ENCODE assay signal across 7 cellular contexts in genomic region chr10:68989317-68989990, GRCh38. TPM values are rescaled to one million over a fixed set of nuclear protein-coding genes. Genes with fewer than 3 reads are reported as not detected.
DNase-seq lines count a peak whose midpoint lies in the region; ATAC-seq lines count a peak whose summit lies in the region.

No MANE protein-coding gene starts in this region.

- H3K4me3 ChIP-seq in SJSA1, result peak overlapping the region; percentile 77
- peak overlapping the region; percentile 90 for H3K4me3 ChIP-seq in trophoblast cell (ENCODE audit: low read depth, low read length)

- peak; percentile 3 for ATAC-seq in GM21528 (IDR thresholded peaks at IDR 0.05; ENCODE audit: low FRiP score, unreplicated experiment)
- no peak for ATAC-seq in HG02678 (IDR thresholded peaks at IDR 0.05; ENCODE audit: unreplicated experiment)
- no peak for ATAC-seq in GM18502 (IDR thresholded peaks at IDR 0.05; ENCODE audit: poor library complexity, unreplicated experiment)
- ATAC-seq in HG03280 (IDR thresholded peaks at IDR 0.05; ENCODE audit: unreplicated experiment), result no peak

- peak overlapping the region; percentile 63 for H3K18ac ChIP-seq in trophoblast cell (ENCODE audit: low read length)

- peak overlapping the region; percentile 95 for H3K4ac ChIP-seq in trophoblast cell (ENCODE audit: low read depth, low read length)

- peaks cover 3% of the 10 kb centered on the region for H3K79me2 ChIP-seq in trophoblast cell (ENCODE audit: control insufficient read depth, insufficient read depth, low read length, poor library complexity)

- H3K4me1 ChIP-seq in SJSA1 (replicated peaks), result peaks cover 18% of the 10 kb centered on the region
- H3K4me1 ChIP-seq in trophoblast cell (ENCODE audit: control insufficient read depth in 1 of 2, insufficient read depth in 2 of 2, low read length in 2 of 2), result peaks cover 0 to 4% of the 10 kb centered on the region in 2 experiments

- DNase-seq in SJSA1 (ENCODE audit: low read depth in 1 of 2, low spot score in 2 of 2) (no peak), fibroblast of peridontal ligament (ENCODE audit: extremely low read depth) (peak; percentile 20), trophoblast cell (no peak)

- peak overlapping the region; percentile 74 for H2AK5ac ChIP-seq in trophoblast cell (ENCODE audit: low read length)

- H2BK120ac ChIP-seq in trophoblast cell (ENCODE audit: insufficient read depth, low read length, poor library complexity), result peak overlapping the region; percentile 10

- H4K12ac ChIP-seq in trophoblast cell (ENCODE audit: low read depth, low read length), result peak overlapping the region; percentile 85

- peak overlapping the region; percentile 92 for H3K4me2 ChIP-seq in trophoblast cell (ENCODE audit: low read length)

- H3K23ac ChIP-seq in trophoblast cell (ENCODE audit: low read length), result no peak overlapping the region

- no CpG with 5 or more reads among the region's 22 CpGs for WGBS in trophoblast cell (ENCODE audit: extremely low coverage, insufficient coverage, insufficient read length)

- H2BK5ac ChIP-seq in trophoblast cell (ENCODE audit: low read depth, low read length, poor library complexity), result peak overlapping the region; percentile 38

- peak overlapping the region; percentile 65 for H2AFZ ChIP-seq in trophoblast cell (ENCODE audit: insufficient read depth, low read length, poor library complexity)

- peak overlapping the region; percentile 41 for H3K14ac ChIP-seq in trophoblast cell (ENCODE audit: low read length)

- H3K27ac ChIP-seq in SJSA1, result peak overlapping the region; percentile 40
- H3K27ac ChIP-seq in trophoblast cell (ENCODE audit: low read depth, low read length), result no peak overlapping the region

- H3K36me3 ChIP-seq in SJSA1, result peaks cover 26% of the 10 kb centered on the region
- H3K36me3 ChIP-seq in trophoblast cell (ENCODE audit: control insufficient read depth in 1 of 2, insufficient read depth in 2 of 2, low read length in 2 of 2), result no peaks in the 10 kb centered on the region

- peak overlapping the region; percentile 56 for H4K8ac ChIP-seq in trophoblast cell (ENCODE audit: low read depth, low read length)

- H4K91ac ChIP-seq in trophoblast cell (ENCODE audit: low read depth, low read length), result peak overlapping the region; percentile 0

- peak overlapping the region; percentile 81 for H3K9ac ChIP-seq in trophoblast cell (ENCODE audit: low read length)

- H3K79me1 ChIP-seq in trophoblast cell (ENCODE audit: low read length), result peaks cover 3% of the 10 kb centered on the region

- H3K27me3 ChIP-seq in SJSA1 (replicated peaks), result no peaks in the 10 kb centered on the region
- no peaks in the 10 kb centered on the region for H3K27me3 ChIP-seq in trophoblast cell (ENCODE audit: insufficient read depth, low read length)

- H3K9me3 ChIP-seq in SJSA1 (replicated peaks), result no peaks in the 10 kb centered on the region
- H3K9me3 ChIP-seq in trophoblast cell (ENCODE audit: insufficient read depth, low read depth, low read length), result no peaks in the 10 kb centered on the region

- H2BK12ac ChIP-seq in trophoblast cell (ENCODE audit: low read length), result no peak overlapping the region

RNA-seq across cellular contexts. Expression of gene KIFBP, which starts 0.9 kb away (rescaled TPM):
- 65.4 and 73.4 TPM in 2 replicates for total RNA-seq in SJSA1 (2014; rRNA removed; shearing (Covaris generic))
- polyA plus RNA-seq in trophoblast cell (2013), result 17.9 and 18.2 TPM in 2 replicates

RNA-seq across cellular contexts. Expression of gene DDX21, which starts 33.5 kb away (rescaled TPM):
- 104 and 116 TPM in 2 replicates for total RNA-seq in SJSA1 (2014; rRNA removed; shearing (Covaris generic))
- 117 and 122 TPM in 2 replicates for polyA plus RNA-seq in trophoblast cell (2013)
